Comparison of ENCODE assay signal across 9 cellular contexts in the genomic region with DNA sequence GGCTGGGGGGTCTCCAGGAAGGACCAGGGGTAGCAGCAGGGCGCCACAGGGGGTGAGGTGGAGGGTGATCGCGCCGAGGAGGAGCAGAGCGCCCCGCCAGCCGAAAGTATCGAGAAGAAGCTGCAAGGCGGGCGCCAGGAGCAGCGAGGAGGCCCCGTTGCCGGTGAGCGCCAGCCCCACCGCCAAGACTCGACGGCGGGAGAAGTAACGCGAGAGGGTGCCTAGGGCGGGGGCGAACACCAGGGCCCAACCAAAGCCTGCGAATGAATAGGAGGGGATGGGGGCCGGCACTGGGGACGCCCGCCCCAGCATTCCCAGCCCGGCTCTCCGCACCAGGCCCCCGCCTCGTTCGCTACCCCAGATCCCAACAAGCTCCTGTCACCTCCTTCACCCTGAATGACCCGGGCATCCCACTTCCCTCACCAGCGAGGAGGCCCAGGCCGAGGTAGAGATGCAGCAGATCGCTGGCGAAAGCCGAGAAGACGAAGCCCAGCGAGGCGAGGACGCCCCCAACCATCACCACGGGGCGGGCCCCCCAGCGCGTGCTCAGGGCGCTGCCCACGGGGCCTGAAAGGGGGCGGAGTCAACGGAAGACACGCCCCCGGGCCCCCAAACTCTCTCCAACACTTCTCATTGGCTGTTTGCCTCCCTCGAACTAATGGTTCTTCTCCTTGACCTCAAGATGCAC. TPM values are rescaled to one million over a fixed set of nuclear protein-coding genes. Genes with fewer than 3 reads are reported as not detected.
DNase-seq lines count a peak whose midpoint lies in the region; ATAC-seq and TF ChIP-seq lines count a peak whose summit lies in the region.
"Had no signal": no experiment of that assay in that cellular context is flagged by ENCODE, and none has a peak within 500 bp of the region (broad histone marks: within the 10 kb centered on the region; RNA-seq: fewer than 3 reads in every experiment).

No MANE protein-coding gene starts in this region.

- H3K9ac ChIP-seq in trophoblast cell (ENCODE audit: low read length), result no peak overlapping the region

- no peaks in the 10 kb centered on the region for H3K9me3 ChIP-seq in CD8-positive, alpha-beta T cell (ENCODE audit: low read length)
- H3K9me3 ChIP-seq in esophagus (ENCODE audit: control insufficient read depth in 2 of 2, insufficient read depth in 1 of 2, low read depth in 1 of 2, low read length in 1 of 2) (no peaks in the 10 kb centered on the region), trophoblast cell (ENCODE audit: insufficient read depth, low read depth, low read length) (peaks cover 9% of the 10 kb centered on the region)

- H3K14ac ChIP-seq in trophoblast cell (ENCODE audit: low read length), result no peak overlapping the region

- H2AK5ac ChIP-seq in trophoblast cell (ENCODE audit: low read length), result no peak overlapping the region

- H3K79me1 ChIP-seq in trophoblast cell (ENCODE audit: low read length), result peaks cover 4% of the 10 kb centered on the region

- H3K79me2 ChIP-seq in trophoblast cell (ENCODE audit: control insufficient read depth, insufficient read depth, low read length, poor library complexity), result no peaks in the 10 kb centered on the region

- H3K4me3 Mint-ChIP-seq in CD8-positive, alpha-beta T cell, result peak overlapping the region; percentile 82
- peak overlapping the region; percentile 56 for H3K4me3 Mint-ChIP-seq in activated CD4-positive, alpha-beta memory T cell treated with anti-CD3 and anti-CD28 coated beads, Interleukin-2, amount 10 ng/mL, durations not matched to agents 7 days and 5 days

- H3K4me2 ChIP-seq in trophoblast cell (ENCODE audit: low read length), result peak overlapping the region; percentile 46

- no peak overlapping the region for H3K18ac ChIP-seq in trophoblast cell (ENCODE audit: low read length)

- peak overlapping the region; percentile 47 for H3K4me3 ChIP-seq in CD8-positive, alpha-beta T cell (ENCODE audit: low read depth, low read length)
- peak overlapping the region; percentile 50 to 54 for H3K4me3 ChIP-seq in esophagus (ENCODE audit: low read depth in 1 of 2, low read length in 2 of 2)
- H3K4me3 ChIP-seq in trophoblast cell (ENCODE audit: low read depth, low read length), result no peak overlapping the region

- H3K27ac Mint-ChIP-seq in CD8-positive, alpha-beta T cell, result peak overlapping the region; percentile 92
- H3K27ac Mint-ChIP-seq in activated CD4-positive, alpha-beta memory T cell treated with anti-CD3 and anti-CD28 coated beads, Interleukin-2, amount 10 ng/mL, durations not matched to agents 7 days and 5 days, result no peak overlapping the region

- no peak overlapping the region for H3K23ac ChIP-seq in trophoblast cell (ENCODE audit: low read length)

- peaks cover 39% of the 10 kb centered on the region for H3K4me1 ChIP-seq in CD8-positive, alpha-beta T cell (ENCODE audit: insufficient read depth, low read length)
- H3K4me1 ChIP-seq in esophagus (ENCODE audit: control insufficient read depth in 2 of 2, insufficient read depth in 2 of 2, low read length in 1 of 2) (peaks cover 0 to 20% of the 10 kb centered on the region in 2 donors), trophoblast cell (ENCODE audit: control insufficient read depth in 1 of 2, insufficient read depth in 2 of 2, low read length in 2 of 2) (peaks cover 16 to 36% of the 10 kb centered on the region in 2 experiments)

- no peak overlapping the region for H4K8ac ChIP-seq in trophoblast cell (ENCODE audit: low read depth, low read length)

- no peaks in the 10 kb centered on the region for H3K36me3 Mint-ChIP-seq in CD8-positive, alpha-beta T cell
- H3K36me3 Mint-ChIP-seq in activated CD4-positive, alpha-beta memory T cell treated with anti-CD3 and anti-CD28 coated beads, Interleukin-2, amount 10 ng/mL, durations not matched to agents 7 days and 5 days (ENCODE audit: low read depth), result peaks cover 14% of the 10 kb centered on the region

- CTCF ChIA-PET in CD8-positive, alpha-beta T cell (lab: Charles Lee), result interaction anchor here (1.3 to 6.3 kb wide), 6 partner anchors 10 to 136 kb away, joined by 3 to 53 read pairs (median 5); partner anchors contain the start of genes ASGR1 and BCL6B
- CTCF ChIA-PET in activated CD4-positive, alpha-beta memory T cell treated with anti-CD3 and anti-CD28 coated beads, Interleukin-2, amount 10 ng/mL, durations not matched to agents 7 days and 5 days (lab: Charles Lee), result interaction anchor here (1.0 kb wide), 3 partner anchors 8 to 132 kb away, joined by 3 read pairs; no protein-coding TSS in a partner anchor

- DNase-seq in CD8-positive, alpha-beta T cell, result peak in 5 of 7 experiments; percentile 31 to 74 (median 54)
- DNase-seq in activated CD4-positive, alpha-beta memory T cell treated with anti-CD3 and anti-CD28 coated beads, Interleukin-2, amount 10 ng/mL, durations not matched to agents 7 days and 5 days, result no peak
- DNase-seq in trophoblast cell, result no peak
- no peak for DNase-seq in putamen (ENCODE audit: low spot score)
- no peak for DNase-seq in COR-L47 (lab: John Stamatoyannopoulos, UW)

- H4K12ac ChIP-seq in trophoblast cell (ENCODE audit: low read depth, low read length), result no peak overlapping the region

- H3K4ac ChIP-seq in trophoblast cell (ENCODE audit: low read depth, low read length), result no peak overlapping the region

- no peak overlapping the region for H4K91ac ChIP-seq in trophoblast cell (ENCODE audit: low read depth, low read length)

- peak overlapping the region; percentile 11 for H3K27ac ChIP-seq in CD8-positive, alpha-beta T cell (ENCODE audit: low read depth, low read length)
- peak overlapping the region; percentile 41 to 42 for H3K27ac ChIP-seq in esophagus (ENCODE audit: low read depth in 2 of 2, low read length in 1 of 2)
- H3K27ac ChIP-seq in trophoblast cell (ENCODE audit: low read depth, low read length), result no peak overlapping the region

- POLR2A ChIA-PET in CD8-positive, alpha-beta T cell (lab: Charles Lee), result interaction anchor here (0.6 to 1.7 kb wide), 7 partner anchors 19 to 196 kb away, joined by 3 to 5 read pairs (median 4); partner anchors contain the start of genes BCL6B and RNASEK
- POLR2A ChIA-PET in activated CD4-positive, alpha-beta memory T cell treated with anti-CD3 and anti-CD28 coated beads, Interleukin-2, amount 10 ng/mL, durations not matched to agents 7 days and 5 days (lab: Charles Lee), result interaction anchor here (0.9 to 1.4 kb wide), 5 partner anchors 22 to 135 kb away, joined by 3 to 4 read pairs (median 3); partner anchors contain the start of gene RNASEK

- no peak overlapping the region for H2BK120ac ChIP-seq in trophoblast cell (ENCODE audit: insufficient read depth, low read length, poor library complexity)

- ATAC-seq in CD8-positive, alpha-beta T cell, result peak; percentile 43
- ATAC-seq in GM19035 (IDR thresholded peaks at IDR 0.05; ENCODE audit: unreplicated experiment) (no peak), HG02763 (IDR thresholded peaks at IDR 0.05; ENCODE audit: unreplicated experiment) (no peak)

- TF ChIP-seq CTCF in CD8-positive, alpha-beta T cell (IDR thresholded peaks at IDR 0.05), result no peak

- WGBS in esophagus, 2 donors, result 14 to 15% methylated on average over 38 to 52 of the region's 52 CpGs
- no CpG with 5 or more reads among the region's 52 CpGs for WGBS in trophoblast cell (ENCODE audit: extremely low coverage, insufficient coverage, insufficient read length)

- H3K27me3 Mint-ChIP-seq in CD8-positive, alpha-beta T cell (ENCODE audit: low read depth), result no peaks in the 10 kb centered on the region
- H3K27me3 Mint-ChIP-seq in activated CD4-positive, alpha-beta memory T cell treated with anti-CD3 and anti-CD28 coated beads, Interleukin-2, amount 10 ng/mL, durations not matched to agents 7 days and 5 days, result peaks cover 20% of the 10 kb centered on the region

- no peaks in the 10 kb centered on the region for H3K9me3 Mint-ChIP-seq in CD8-positive, alpha-beta T cell
- H3K9me3 Mint-ChIP-seq in activated CD4-positive, alpha-beta memory T cell treated with anti-CD3 and anti-CD28 coated beads, Interleukin-2, amount 10 ng/mL, durations not matched to agents 7 days and 5 days, result no peaks in the 10 kb centered on the region

- no peak overlapping the region for H2BK12ac ChIP-seq in trophoblast cell (ENCODE audit: low read length)

- intact Hi-C loops in CD8-positive, alpha-beta T cell (cut with DNase I, micrococcal nuclease), result loop anchor here (1.0 to 10.0 kb wide), 6 partner anchors 7 to 542 kb away; partner anchors contain the start of genes BCL6B (in 1 of the 2) and MPDU1 (in 1 of the 2)

- H2BK5ac ChIP-seq in trophoblast cell (ENCODE audit: low read depth, low read length, poor library complexity), result no peak overlapping the region

- H2AFZ ChIP-seq in trophoblast cell (ENCODE audit: insufficient read depth, low read length, poor library complexity), result peak overlapping the region; percentile 4

- no peaks in the 10 kb centered on the region for H3K27me3 ChIP-seq in CD8-positive, alpha-beta T cell (ENCODE audit: insufficient read depth, low read length)
- H3K27me3 ChIP-seq in esophagus (ENCODE audit: control insufficient read depth in 1 of 2, insufficient read depth in 2 of 2, low read length in 2 of 2) (no peaks in the 10 kb centered on the region), trophoblast cell (ENCODE audit: insufficient read depth, low read length) (peaks cover 28% of the 10 kb centered on the region)

- peaks cover 49% of the 10 kb centered on the region for H3K4me1 Mint-ChIP-seq in CD8-positive, alpha-beta T cell (ENCODE audit: low read depth)
- H3K4me1 Mint-ChIP-seq in activated CD4-positive, alpha-beta memory T cell treated with anti-CD3 and anti-CD28 coated beads, Interleukin-2, amount 10 ng/mL, durations not matched to agents 7 days and 5 days, result peaks cover 58% of the 10 kb centered on the region

- H3K36me3 ChIP-seq in CD8-positive, alpha-beta T cell (ENCODE audit: insufficient read depth, low read length), result no peaks in the 10 kb centered on the region
- no peaks in the 10 kb centered on the region for H3K36me3 ChIP-seq in esophagus (ENCODE audit: control insufficient read depth in 2 of 2, insufficient read depth in 2 of 2, low read length in 1 of 2)
- H3K36me3 ChIP-seq in trophoblast cell (ENCODE audit: control insufficient read depth in 1 of 2, insufficient read depth in 2 of 2, low read length in 2 of 2), result peaks cover 2 to 3% of the 10 kb centered on the region in 2 experiments

RNA-seq across cellular contexts. Expression of gene SLC16A11, which starts 1.2 kb away (rescaled TPM):
- total RNA-seq in CD8-positive, alpha-beta T cell, result 1 to 10 TPM; 1.2 to 1.3 TPM
- total RNA-seq in activated CD4-positive, alpha-beta memory T cell treated with anti-CD3 and anti-CD28 coated beads, Interleukin-2, amount 10 ng/mL, durations not matched to agents 7 days and 5 days, result under 1 TPM; 0.35 to 0.73 TPM
- 1 to 10 TPM; 1.9 to 2.3 TPM for polyA plus RNA-seq in esophagus
- 0.51 and 0.96 TPM in 2 replicates for polyA plus RNA-seq in trophoblast cell (2013)
- polyA plus RNA-seq: neural cell had no signal

RNA-seq across cellular contexts. Expression of gene SLC16A13, which starts 6.8 kb away (rescaled TPM):
- total RNA-seq in CD8-positive, alpha-beta T cell, result 1 to 10 TPM; 1.8 to 1.9 TPM
- total RNA-seq in activated CD4-positive, alpha-beta memory T cell treated with anti-CD3 and anti-CD28 coated beads, Interleukin-2, amount 10 ng/mL, durations not matched to agents 7 days and 5 days, result 10 to 100 TPM; 26.8 to 28.9 TPM
- 1 to 10 TPM; 4.8 TPM for polyA plus RNA-seq in esophagus
- polyA plus RNA-seq in trophoblast cell (2013), result 23.2 and 24.9 TPM in 2 replicates
- polyA plus RNA-seq: neural cell had no signal

RNA-seq across cellular contexts. Expression of gene BCL6B, which starts 19.8 kb away (rescaled TPM):
- total RNA-seq in CD8-positive, alpha-beta T cell, result not detected
- under 1 TPM; 0.80 to 0.88 TPM for total RNA-seq in activated CD4-positive, alpha-beta memory T cell treated with anti-CD3 and anti-CD28 coated beads, Interleukin-2, amount 10 ng/mL, durations not matched to agents 7 days and 5 days
- 1 to 10 TPM; 1.5 to 1.8 TPM for polyA plus RNA-seq in esophagus
- 0.14 and 0.31 TPM in 2 replicates for polyA plus RNA-seq in trophoblast cell (2013)
- polyA plus RNA-seq: neural cell had no signal

RNA-seq across cellular contexts. Expression of gene RNASEK, which starts 30.2 kb away (rescaled TPM):
- 100 to 1,000 TPM in 1 of 2 experiments, 10 to 100 TPM in 1; 96.3 to 101 TPM for total RNA-seq in CD8-positive, alpha-beta T cell
- total RNA-seq in activated CD4-positive, alpha-beta memory T cell treated with anti-CD3 and anti-CD28 coated beads, Interleukin-2, amount 10 ng/mL, durations not matched to agents 7 days and 5 days, result 100 to 1,000 TPM; 187 to 194 TPM
- 100 to 1,000 TPM; 216 to 253 TPM for polyA plus RNA-seq in esophagus
- polyA plus RNA-seq in trophoblast cell (2013), result 628 and 654 TPM in 2 replicates

RNA-seq across cellular contexts. Expression of gene CLEC10A, which starts 37.4 kb away (rescaled TPM):
- total RNA-seq in CD8-positive, alpha-beta T cell, result not detected
- total RNA-seq in activated CD4-positive, alpha-beta memory T cell treated with anti-CD3 and anti-CD28 coated beads, Interleukin-2, amount 10 ng/mL, durations not matched to agents 7 days and 5 days, result not detected
- 1 to 10 TPM; 1.7 to 6.0 TPM for polyA plus RNA-seq in esophagus
- not detected in 2 replicates for polyA plus RNA-seq in trophoblast cell (2013)
- polyA plus RNA-seq: neural cell had no signal

Comparison
In these comparisons a context has a peak if more than half of its experiments do, and no peak if none do; other contexts are left out.
1. DNase-seq: peak in CD8-positive, alpha-beta T cell (5 of 7); none in activated CD4-positive, alpha-beta memory T cell treated with anti-CD3 and anti-CD28 coated beads, Interleukin-2, amount 10 ng/mL, durations not matched to agents 7 days and 5 days (single experiment), trophoblast cell (0 of 2), putamen (single experiment) and COR-L47 (single experiment).
2. RNA of gene SLC16A13, which starts 6.8 kb away (total RNA-seq): 26.8 to 28.9 TPM in activated CD4-positive, alpha-beta memory T cell treated with anti-CD3 and anti-CD28 coated beads, Interleukin-2, amount 10 ng/mL, durations not matched to agents 7 days and 5 days; 1.8 to 1.9 TPM in CD8-positive, alpha-beta T cell; every median in the first group is over 4 times any median in the second.